Comparison of ENCODE assay signal across 29 cellular contexts in the genomic region with DNA sequence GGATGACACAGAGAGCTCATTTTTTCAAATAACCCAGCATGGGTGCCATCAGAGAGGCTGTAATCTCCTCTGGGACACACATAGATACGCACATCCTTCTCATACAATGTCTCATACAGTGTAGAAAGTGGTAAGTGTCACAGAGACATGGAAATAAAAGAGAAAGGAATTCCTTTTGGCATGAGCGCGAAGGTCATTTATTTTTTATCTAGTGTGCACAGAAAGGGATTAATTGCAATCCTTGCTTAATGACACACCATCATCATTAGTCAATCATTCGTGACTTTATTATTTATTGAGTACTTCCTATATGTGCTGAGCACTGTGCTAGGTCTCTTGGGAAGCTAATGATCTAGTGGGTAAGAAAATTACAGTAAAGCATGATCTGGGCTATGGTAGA.
"Had no signal": no experiment of that assay in that cellular context is flagged by ENCODE, and none has a peak within 500 bp of the region (broad histone marks: within the 10 kb centered on the region; RNA-seq: fewer than 3 reads in every experiment).

No MANE protein-coding gene starts in this region.

- ATAC-seq: stimulated activated effector memory CD8-positive, alpha-beta T cell treated with anti-CD3 and anti-CD28 coated beads, Interleukin-12 subunit alpha, Interleukin-12 subunit beta, amount 100 ng/mL, for 72 hours; stimulated activated memory B cell treated with anti-CD40 and anti-IgM and Interleukin-4, amounts not matched to agents 10 μg/mL and 1 μg/mL and 100 μg/mL, for 72 hours; stimulated activated naive B cell treated with anti-CD40 and anti-IgM and Interleukin-4, amounts not matched to agents 10 μg/mL and 1 μg/mL and 100 μg/mL, for 72 hours; stimulated activated naive CD8-positive, alpha-beta T cell treated with anti-CD3 and anti-CD28 coated beads, Interleukin-15, amount 100 ng/mL, for 72 hours; stimulated activated naive CD8-positive, alpha-beta T cell treated with anti-CD3 and anti-CD28 coated beads, Interleukin-15, Interleukin-2, amounts not matched to agents 100 U/mL and 50 U/mL, for 24 hours; upper lobe of right lung had no signal

- H3K27me3 Mint-ChIP-seq: stimulated activated memory B cell treated with anti-CD40 and anti-IgM and Interleukin-4, amounts not matched to agents 10 μg/mL and 1 μg/mL and 100 μg/mL, for 72 hours; stimulated activated naive B cell treated with anti-CD40 and anti-IgM and Interleukin-4, amounts not matched to agents 10 μg/mL and 1 μg/mL and 100 μg/mL, for 72 hours; stimulated activated naive CD8-positive, alpha-beta T cell treated with anti-CD3 and anti-CD28 coated beads, Interleukin-15, amount 100 ng/mL, for 72 hours; stimulated activated naive CD8-positive, alpha-beta T cell treated with anti-CD3 and anti-CD28 coated beads, Interleukin-15, Interleukin-2, amounts not matched to agents 100 ng/mL and 50 ng/mL, for 24 hours; type B pancreatic cell had no signal

- FAIRE-seq: urothelium cell line had no signal

- H3K36me3 ChIP-seq: thoracic aorta, transverse colon, uterus had no signal

- DNase-seq: stimulated activated CD4-positive, alpha-beta T cell treated with anti-CD3 and anti-CD28 coated beads, Interleukin-2, amount 100 ng/mL, for 48 hours; stimulated activated CD4-positive, alpha-beta T cell treated with anti-CD3 and anti-CD28 coated beads, Interleukin-4, amount 100 ng/mL, for 1 hour; stimulated activated CD4-positive, alpha-beta T cell treated with anti-CD3 and anti-CD28 coated beads, Interleukin-4, amount 100 ng/mL, for 24 hours; stimulated activated CD4-positive, alpha-beta T cell treated with anti-CD3 and anti-CD28 coated beads, Interleukin-4, amount 100 ng/mL, for 4 hours; stimulated activated CD8-positive, alpha-beta memory T cell treated with anti-CD3 and anti-CD28 coated beads, Interleukin-4, amount 100 ng/mL, for 48 hours; stimulated activated naive B cell treated with anti-CD40 and anti-IgM and Interleukin-4, amounts not matched to agents 10 μg/mL and 1 μg/mL and 100 μg/mL, for 72 hours; stimulated activated naive CD4-positive, alpha-beta T cell; stimulated activated naive CD4-positive, alpha-beta T cell treated with Interleukin-2 at 50 U/mL for 16 hours; stimulated activated naive CD8-positive, alpha-beta T cell treated with anti-CD3 and anti-CD28 coated beads, Interleukin-15, amount 100 ng/mL, for 72 hours; stimulated activated naive CD8-positive, alpha-beta T cell treated with anti-CD3 and anti-CD28 coated beads, Interleukin-15, Interleukin-2, amounts not matched to agents 100 U/mL and 50 U/mL, for 24 hours; stomach; substantia nigra; testis; thyroid gland; tibial artery; transverse colon; trophoblast cell; upper lobe of left lung; upper lobe of right lung; uterus had no signal

- H3K4me3 ChIP-seq: stomach, suprapubic skin, testis, thoracic aorta, thyroid gland, tibial artery, tibial nerve, transverse colon, upper lobe of left lung, upper lobe of right lung, uterus, vagina had no signal

- H3K9me3 ChIP-seq: stomach, suprapubic skin, testis, thoracic aorta, thyroid gland, tibial artery, tibial nerve, transverse colon, upper lobe of left lung, upper lobe of right lung, uterus, vagina had no signal

- H3K27ac ChIP-seq: stomach, suprapubic skin, testis, thoracic aorta, thyroid gland, tibial artery, tibial nerve, transverse colon, upper lobe of left lung, upper lobe of right lung, uterus, vagina had no signal

- H3K4me3 Mint-ChIP-seq: stimulated activated effector memory CD8-positive, alpha-beta T cell treated with anti-CD3 and anti-CD28 coated beads, Interleukin-12 subunit alpha, Interleukin-12 subunit beta, amount 100 ng/mL, for 72 hours; stimulated activated memory B cell treated with anti-CD40 and anti-IgM and Interleukin-4, amounts not matched to agents 10 μg/mL and 1 μg/mL and 100 μg/mL, for 72 hours; stimulated activated naive B cell treated with anti-CD40 and anti-IgM and Interleukin-4, amounts not matched to agents 10 μg/mL and 1 μg/mL and 100 μg/mL, for 72 hours; stimulated activated naive CD8-positive, alpha-beta T cell treated with anti-CD3 and anti-CD28 coated beads, Interleukin-15, amount 100 ng/mL, for 72 hours; stimulated activated naive CD8-positive, alpha-beta T cell treated with anti-CD3 and anti-CD28 coated beads, Interleukin-15, Interleukin-2, amounts not matched to agents 100 ng/mL and 50 ng/mL, for 24 hours; type B pancreatic cell had no signal

- H3K27me3 ChIP-seq: stomach, suprapubic skin, testis, thyroid gland, tibial artery, tibial nerve, transverse colon, upper lobe of left lung, upper lobe of right lung, uterus, vagina had no signal

- H3K27ac Mint-ChIP-seq: stimulated activated effector memory CD8-positive, alpha-beta T cell treated with anti-CD3 and anti-CD28 coated beads, Interleukin-12 subunit alpha, Interleukin-12 subunit beta, amount 100 ng/mL, for 72 hours; stimulated activated memory B cell treated with anti-CD40 and anti-IgM and Interleukin-4, amounts not matched to agents 10 μg/mL and 1 μg/mL and 100 μg/mL, for 72 hours; stimulated activated naive B cell treated with anti-CD40 and anti-IgM and Interleukin-4, amounts not matched to agents 10 μg/mL and 1 μg/mL and 100 μg/mL, for 72 hours; stimulated activated naive CD8-positive, alpha-beta T cell treated with anti-CD3 and anti-CD28 coated beads, Interleukin-15, amount 100 ng/mL, for 72 hours; stimulated activated naive CD8-positive, alpha-beta T cell treated with anti-CD3 and anti-CD28 coated beads, Interleukin-15, Interleukin-2, amounts not matched to agents 100 ng/mL and 50 ng/mL, for 24 hours; type B pancreatic cell had no signal

- H3K36me3 Mint-ChIP-seq: stimulated activated effector memory CD8-positive, alpha-beta T cell treated with anti-CD3 and anti-CD28 coated beads, Interleukin-12 subunit alpha, Interleukin-12 subunit beta, amount 100 ng/mL, for 72 hours had no signal

- H3K4me1 ChIP-seq: uterus had no signal
